In genomic region chr16:75074920-75075687, GRCh38 we compare ENCODE assay signal across 8 cellular contexts. TPM values are rescaled to one million over a fixed set of nuclear protein-coding genes. Genes with fewer than 3 reads are reported as not detected.
DNase-seq lines count a peak whose midpoint lies in the region; ATAC-seq and TF ChIP-seq lines count a peak whose summit lies in the region.
"Had no signal": no experiment of that assay in that cellular context is flagged by ENCODE, and none has a peak within 500 bp of the region (broad histone marks: within the 10 kb centered on the region; RNA-seq: fewer than 3 reads in every experiment).

No MANE protein-coding gene starts in this region.

- TF ChIP-seq CTCF in WTC11 (IDR thresholded peaks at IDR 0.05) (no peak), choroid plexus epithelial cell (conservative IDR thresholded peaks at IDR 0.05; ENCODE audit: low read depth, low read length) (no peak), RWPE1 (conservative IDR thresholded peaks at IDR 0.05; ENCODE audit: low read depth) (no peak)

- peaks cover 35% of the 10 kb centered on the region for H3K4me1 Mint-ChIP-seq in WTC11

- H3K27ac Mint-ChIP-seq in WTC11: no peak overlapping the region

- POLR2A ChIA-PET in WTC11 (lab: Charles Lee) (no interaction called here), RWPE1 (lab: Yijun Ruan, JAX; ENCODE audit: low non-redundant PET) (no interaction called here)

- DNase-seq in WTC11 (ENCODE audit: low spot score): no peak
- peak; percentile 58 for DNase-seq in choroid plexus epithelial cell (ENCODE audit: low read depth)
- peak; percentile 60 for DNase-seq in stimulated activated CD4-positive, alpha-beta T cell treated with anti-CD3 and anti-CD28 coated beads, Interleukin-4, amount 100 ng/mL, for 1 hour
- no peak for DNase-seq in ecto neural progenitor cell (ENCODE audit: low spot score)
- no peak for DNase-seq in RWPE1 (ENCODE audit: low spot score)

- ATAC-seq in GM19455 (IDR thresholded peaks at IDR 0.05; ENCODE audit: unreplicated experiment): peak; percentile 95
- peak; percentile 97 for ATAC-seq in HG03460 (IDR thresholded peaks at IDR 0.05; ENCODE audit: unreplicated experiment)
- ATAC-seq in WTC11: peak; percentile 22

- peaks cover 8% of the 10 kb centered on the region; the same call in 1 of the 2 replicates for H3K9me3 Mint-ChIP-seq in WTC11

- H3K4me3 Mint-ChIP-seq in WTC11: no peak overlapping the region

- H3K36me3 Mint-ChIP-seq in WTC11: peaks cover 9% of the 10 kb centered on the region

- no peaks in the 10 kb centered on the region for H3K27me3 Mint-ChIP-seq in WTC11 (ENCODE audit: low read depth)

- no peak overlapping the region for H3K27ac ChIP-seq in RWPE1

- CTCF ChIA-PET in WTC11 (lab: Charles Lee): interaction anchor here (1.0 to 1.2 kb wide), 2 partner anchors 13 to 36 kb away, joined by 3 to 6 read pairs; no protein-coding TSS in a partner anchor
- CTCF ChIA-PET in RWPE1 (lab: Yijun Ruan, JAX): interaction anchor here (0.7 kb wide), 1 partner anchor 33 kb away, joined by 3 read pairs; no protein-coding TSS in a partner anchor

- no peak overlapping the region for H3K4me3 ChIP-seq in choroid plexus epithelial cell (ENCODE audit: low read depth, low read length)
- H3K4me3 ChIP-seq: adrenal gland had no signal

TF ChIP-seq in WTC11, 78 proteins besides CTCF, POLR2A, EP300 and RAD21:
- TF ChIP-seq, protein P1, sequence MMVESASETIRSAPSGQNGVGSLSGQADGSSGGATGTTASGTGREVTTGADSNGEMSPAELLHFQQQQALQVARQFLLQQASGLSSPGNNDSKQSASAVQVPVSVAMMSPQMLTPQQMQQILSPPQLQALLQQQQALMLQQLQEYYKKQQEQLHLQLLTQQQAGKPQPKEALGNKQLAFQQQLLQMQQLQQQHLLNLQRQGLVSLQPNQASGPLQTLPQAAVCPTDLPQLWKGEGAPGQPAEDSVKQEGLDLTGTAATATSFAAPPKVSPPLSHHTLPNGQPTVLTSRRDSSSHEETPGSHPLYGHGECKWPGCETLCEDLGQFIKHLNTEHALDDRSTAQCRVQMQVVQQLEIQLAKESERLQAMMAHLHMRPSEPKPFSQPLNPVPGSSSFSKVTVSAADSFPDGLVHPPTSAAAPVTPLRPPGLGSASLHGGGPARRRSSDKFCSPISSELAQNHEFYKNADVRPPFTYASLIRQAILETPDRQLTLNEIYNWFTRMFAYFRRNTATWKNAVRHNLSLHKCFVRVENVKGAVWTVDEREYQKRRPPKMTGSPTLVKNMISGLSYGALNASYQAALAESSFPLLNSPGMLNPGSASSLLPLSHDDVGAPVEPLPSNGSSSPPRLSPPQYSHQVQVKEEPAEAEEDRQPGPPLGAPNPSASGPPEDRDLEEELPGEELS (CRISPR knock-in tag; IDR thresholded peaks at IDR 0.05): no peak
- TF ChIP-seq MXD4 (CRISPR knock-in tag; IDR thresholded peaks at IDR 0.05; ENCODE audit: borderline replicate concordance): no peak

RNA-seq across cellular contexts. Expression of gene LDHD, which starts 41.5 kb away (rescaled TPM):
- 12.3 to 12.6 TPM (median 12.3 TPM) in 3 replicates for total RNA-seq in WTC11 (2021)

Comparison
In these comparisons a context has a peak if more than half of its experiments do, and no peak if none do; other contexts are left out.
1. ATAC-seq: peak in every context shown above with its lines; median percentile 97 in HG03460; 95 in GM19455; 22 in WTC11.
2. DNase-seq: peak in choroid plexus epithelial cell (single experiment) and stimulated activated CD4-positive, alpha-beta T cell treated with anti-CD3 and anti-CD28 coated beads, Interleukin-4, amount 100 ng/mL, for 1 hour (single experiment); none in WTC11 (single experiment), ecto neural progenitor cell (single experiment) and RWPE1 (single experiment).